In the genomic region with DNA sequence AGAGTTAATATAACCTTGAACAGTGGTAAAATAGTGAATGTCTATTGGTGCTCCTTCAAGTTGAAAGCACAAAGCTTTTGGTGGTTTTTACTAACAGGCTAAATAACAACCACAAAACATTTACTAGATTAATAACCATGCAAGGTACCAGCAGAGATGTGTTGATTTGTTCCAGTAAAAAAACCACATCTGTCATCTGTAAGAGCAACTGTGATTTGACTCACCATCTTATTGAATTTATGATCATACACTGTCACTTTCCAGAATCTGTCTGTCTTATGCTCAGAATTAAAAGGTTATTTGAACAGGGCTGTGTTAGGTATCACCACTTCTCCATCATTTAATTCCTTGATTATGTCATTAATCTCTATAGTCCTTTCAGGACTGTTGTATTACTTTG, we compare ENCODE assay signal across 15 cellular contexts.
DNase-seq lines count a peak whose midpoint lies in the region; ATAC-seq lines count a peak whose summit lies in the region.
"Had no signal": no experiment of that assay in that cellular context is flagged by ENCODE, and none has a peak within 500 bp of the region (broad histone marks: within the 10 kb centered on the region; RNA-seq: fewer than 3 reads in every experiment).

No MANE protein-coding gene starts in this region.

- H3K27ac Mint-ChIP-seq in activated T-helper 17 cell treated with anti-CD3 and anti-CD28 coated beads, Interleukin-2, amount 50 U/mL, for 72 hours = no peak overlapping the region
- H3K27ac Mint-ChIP-seq: B cell; CD4-positive, alpha-beta T cell; GM23338 had no signal

- no peak for DNase-seq in activated T-cell treated with anti-CD3 and anti-CD28 coated beads, Interleukin-2, amount 50 U/mL, for 4 hours
- DNase-seq in activated T-cell treated with anti-CD3 and anti-CD28 coated beads, Interleukin-2, amount 50 U/mL, for 48 hours = no peak
- DNase-seq in LHCN-M2 (ENCODE audit: low read depth) (peak; percentile 67), NCI-H1930 (lab: John Stamatoyannopoulos, UW) (no peak)
- no peak for DNase-seq in stimulated activated naive CD8-positive, alpha-beta T cell treated with anti-CD3 and anti-CD28 coated beads, Interleukin-15, Interleukin-2, amounts not matched to agents 100 U/mL and 50 U/mL, for 24 hours
- DNase-seq in central memory CD4-positive, alpha-beta T cell = no peak
- DNase-seq: C1 segment of cervical spinal cord; Calu3; CD4-positive, alpha-beta T cell; DMS 273 treated with DMSO at 0.1 percent for 48 hours; H7 had no signal

- H3K9me3 Mint-ChIP-seq in activated T-cell treated with anti-CD3 and anti-CD28 coated beads, Interleukin-2, amount 50 U/mL, for 4 hours = peaks cover 13% of the 10 kb centered on the region
- no peaks in the 10 kb centered on the region for H3K9me3 Mint-ChIP-seq in activated T-helper 17 cell treated with anti-CD3 and anti-CD28 coated beads, Interleukin-2, amount 50 U/mL, for 72 hours

- peaks cover 2% of the 10 kb centered on the region for H3K36me3 Mint-ChIP-seq in activated T-cell treated with anti-CD3 and anti-CD28 coated beads, Interleukin-2, amount 50 U/mL, for 4 hours (ENCODE audit: insufficient read depth)
- no peaks in the 10 kb centered on the region for H3K36me3 Mint-ChIP-seq in activated T-helper 17 cell treated with anti-CD3 and anti-CD28 coated beads, Interleukin-2, amount 50 U/mL, for 72 hours (ENCODE audit: low read depth)

- peaks cover 4% of the 10 kb centered on the region for H3K27me3 Mint-ChIP-seq in activated T-cell treated with anti-CD3 and anti-CD28 coated beads, Interleukin-2, amount 50 U/mL, for 4 hours (ENCODE audit: low read depth)
- peaks cover under 1% of the 10 kb centered on the region for H3K27me3 Mint-ChIP-seq in activated T-helper 17 cell treated with anti-CD3 and anti-CD28 coated beads, Interleukin-2, amount 50 U/mL, for 72 hours
- H3K27me3 Mint-ChIP-seq: B cell; CD4-positive, alpha-beta T cell had no signal

- H3K4me3 Mint-ChIP-seq in activated T-cell treated with anti-CD3 and anti-CD28 coated beads, Interleukin-2, amount 50 U/mL, for 4 hours = no peak overlapping the region
- H3K4me3 Mint-ChIP-seq in activated T-helper 17 cell treated with anti-CD3 and anti-CD28 coated beads, Interleukin-2, amount 50 U/mL, for 72 hours = no peak overlapping the region
- H3K4me3 Mint-ChIP-seq: B cell; CD4-positive, alpha-beta T cell; GM23338 had no signal

- peaks cover 6% of the 10 kb centered on the region for H3K4me1 Mint-ChIP-seq in activated T-cell treated with anti-CD3 and anti-CD28 coated beads, Interleukin-2, amount 50 U/mL, for 4 hours (ENCODE audit: low read depth)
- no peaks in the 10 kb centered on the region for H3K4me1 Mint-ChIP-seq in activated T-helper 17 cell treated with anti-CD3 and anti-CD28 coated beads, Interleukin-2, amount 50 U/mL, for 72 hours
- H3K4me1 Mint-ChIP-seq: B cell, GM23338 had no signal

- peak; percentile 59 to 72 for ATAC-seq in activated T-cell treated with anti-CD3 and anti-CD28 coated beads, Interleukin-2, amount 50 U/mL, for 4 hours
- ATAC-seq in activated T-helper 17 cell treated with anti-CD3 and anti-CD28 coated beads, Interleukin-2, amount 50 U/mL, for 72 hours (replicated peaks) = peak; percentile 80
- ATAC-seq in stimulated activated naive CD8-positive, alpha-beta T cell treated with anti-CD3 and anti-CD28 coated beads, Interleukin-15, Interleukin-2, amounts not matched to agents 100 U/mL and 50 U/mL, for 24 hours = peak; percentile 28
- ATAC-seq: GM12878, GM23338 had no signal

Comparison
In these comparisons a context has a peak if more than half of its experiments do, and no peak if none do; other contexts are left out.
1. ATAC-seq: peak in every context shown above with its lines; median percentile 80 in activated T-helper 17 cell treated with anti-CD3 and anti-CD28 coated beads, Interleukin-2, amount 50 U/mL, for 72 hours; 66 in activated T-cell treated with anti-CD3 and anti-CD28 coated beads, Interleukin-2, amount 50 U/mL, for 4 hours; 28 in stimulated activated naive CD8-positive, alpha-beta T cell treated with anti-CD3 and anti-CD28 coated beads, Interleukin-15, Interleukin-2, amounts not matched to agents 100 U/mL and 50 U/mL, for 24 hours.